Comparison of ENCODE assay signal across 24 cellular contexts in the genomic region with DNA sequence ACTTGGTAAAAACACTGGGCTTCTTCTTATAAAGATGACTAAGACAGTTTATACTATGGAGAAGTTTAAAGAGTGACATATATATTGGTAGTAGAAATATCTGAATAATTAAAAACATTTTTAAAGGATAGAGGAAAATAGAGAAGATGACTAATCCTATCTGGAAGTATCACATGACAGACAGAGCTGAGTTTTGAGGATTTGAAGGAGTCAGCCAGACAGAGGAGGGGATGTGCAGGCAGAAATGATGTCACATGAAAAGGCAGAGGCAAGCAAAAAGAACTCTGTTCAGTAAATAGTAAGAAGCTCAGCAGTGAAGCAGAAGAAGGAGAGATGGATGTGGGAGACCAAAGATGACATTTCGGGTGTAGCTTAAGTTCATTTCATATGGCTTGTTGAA. TPM values are rescaled to one million over a fixed set of nuclear protein-coding genes. Genes with fewer than 3 reads are reported as not detected.
DNase-seq lines count a peak whose midpoint lies in the region; ATAC-seq and TF ChIP-seq lines count a peak whose summit lies in the region.
"Had no signal": no experiment of that assay in that cellular context is flagged by ENCODE, and none has a peak within 500 bp of the region (broad histone marks: within the 10 kb centered on the region; RNA-seq: fewer than 3 reads in every experiment).

No MANE protein-coding gene starts in this region.

- H3K4me1 ChIP-seq in osteoblast (ENCODE audit: insufficient read depth, low read length): no peaks in the 10 kb centered on the region
- H3K4me1 ChIP-seq: HAP-1, tibial artery had no signal

- H3K4me3 ChIP-seq in osteoblast (ENCODE audit: insufficient read depth, low read length): no peak overlapping the region
- H3K4me3 ChIP-seq: HAP-1, tibial artery had no signal

- H2AFZ ChIP-seq in osteoblast (ENCODE audit: low read length): no peak overlapping the region

- no peak overlapping the region for H3K27ac ChIP-seq in osteoblast (ENCODE audit: low read depth, low read length)
- H3K27ac ChIP-seq: epithelial cell of prostate, tibial artery had no signal

- no peaks in the 10 kb centered on the region for H3K36me3 ChIP-seq in osteoblast (ENCODE audit: insufficient read depth, low read length)
- H3K36me3 ChIP-seq: HAP-1, tibial artery had no signal

- no peaks in the 10 kb centered on the region for H4K20me1 ChIP-seq in osteoblast (ENCODE audit: insufficient read depth, low read length)

- ATAC-seq in GM21528 (IDR thresholded peaks at IDR 0.05; ENCODE audit: low FRiP score, unreplicated experiment) (no peak), GM19463 (IDR thresholded peaks at IDR 0.05; ENCODE audit: unreplicated experiment) (no peak), HG03196 (IDR thresholded peaks at IDR 0.05; ENCODE audit: unreplicated experiment) (no peak)
- ATAC-seq: Right ventricle myocardium inferior; sciatic nerve; stimulated activated naive CD8-positive, alpha-beta T cell treated with anti-CD3 and anti-CD28 coated beads, Interleukin-15, Interleukin-2, amounts not matched to agents 100 U/mL and 50 U/mL, for 24 hours had no signal

- DNase-seq in GM03348 (ENCODE audit: low spot score): peak; percentile 13
- peak; percentile 17 for DNase-seq in RPMI7951 (ENCODE audit: low read depth)
- DNase-seq in fibroblast of peridontal ligament (ENCODE audit: extremely low read depth): peak; percentile 47
- DNase-seq in osteoblast (ENCODE audit: insufficient read length, low spot score, missing footprints): peak; percentile 13
- no peak for DNase-seq in activated gamma-delta T cell treated with Interleukin-2 at 50 U/mL for 16 hours
- DNase-seq: activated B cell treated with CpG ODN at 0.5 μM for 24 hours; activated naive CD8-positive, alpha-beta T cell treated with anti-CD3 and anti-CD28 coated beads for 36 hours; GF-D8; MM.1S; NCI-H1436; NCI-H446; NCI-H82; stimulated activated naive CD8-positive, alpha-beta T cell treated with anti-CD3 and anti-CD28 coated beads, Interleukin-15, Interleukin-2, amounts not matched to agents 100 U/mL and 50 U/mL, for 24 hours; T1000; tibial artery had no signal

- H3K79me2 ChIP-seq in osteoblast (ENCODE audit: insufficient read depth, low read length): no peaks in the 10 kb centered on the region

- TF ChIP-seq CTCF in osteoblast (IDR thresholded peaks at IDR 0.05; ENCODE audit: extremely low read depth, low read depth, low read length): no peak

- no peaks in the 10 kb centered on the region for H3K27me3 ChIP-seq in osteoblast (ENCODE audit: insufficient read depth, low read length)
- H3K27me3 ChIP-seq: tibial artery had no signal

- H3K9me3 ChIP-seq in osteoblast (ENCODE audit: low read depth, low read length): no peaks in the 10 kb centered on the region
- H3K9me3 ChIP-seq: HAP-1, tibial artery had no signal

- no peak overlapping the region for H3K4me2 ChIP-seq in osteoblast (ENCODE audit: insufficient read depth, low read length)

RNA-seq across cellular contexts. Expression of a gene that starts 1.6 kb away (rescaled TPM):
- not detected in 2 replicates for total RNA-seq in RPMI7951 (2014; rRNA removed; shearing (Covaris generic))
- total RNA-seq in osteoblast: not detected in 2 replicates
- total RNA-seq: activated B cell treated with CpG ODN at 0.5 μM for 24 hours; activated naive CD8-positive, alpha-beta T cell treated with anti-CD3 and anti-CD28 coated beads for 36 hours; cerebellum; lower leg skin; Right ventricle myocardium inferior; sciatic nerve had no signal

RNA-seq across cellular contexts. Expression of a gene that starts 12.0 kb away (rescaled TPM):
- total RNA-seq in RPMI7951 (2014; rRNA removed; shearing (Covaris generic)): not detected in 2 replicates
- not detected in 2 replicates for total RNA-seq in osteoblast
- total RNA-seq: activated B cell treated with CpG ODN at 0.5 μM for 24 hours; activated naive CD8-positive, alpha-beta T cell treated with anti-CD3 and anti-CD28 coated beads for 36 hours; cerebellum; lower leg skin; Right ventricle myocardium inferior; sciatic nerve had no signal

RNA-seq across cellular contexts. Expression of a gene that starts 19.0 kb away (rescaled TPM):
- not detected in 2 replicates for total RNA-seq in RPMI7951 (2014; rRNA removed; shearing (Covaris generic))
- total RNA-seq in osteoblast: not detected in 2 replicates
- total RNA-seq: activated B cell treated with CpG ODN at 0.5 μM for 24 hours; activated naive CD8-positive, alpha-beta T cell treated with anti-CD3 and anti-CD28 coated beads for 36 hours; cerebellum; lower leg skin; Right ventricle myocardium inferior; sciatic nerve had no signal

RNA-seq across cellular contexts. Expression of a gene that starts 27.9 kb away (rescaled TPM):
- total RNA-seq in RPMI7951 (2014; rRNA removed; shearing (Covaris generic)): 0.36 TPM in 1 of 2 replicates, not detected in the other
- 0.36 and 0.88 TPM in 2 replicates for total RNA-seq in osteoblast
- total RNA-seq: activated B cell treated with CpG ODN at 0.5 μM for 24 hours; activated naive CD8-positive, alpha-beta T cell treated with anti-CD3 and anti-CD28 coated beads for 36 hours; lower leg skin; Right ventricle myocardium inferior; sciatic nerve had no signal

RNA-seq across cellular contexts. Expression of a gene that starts 56.4 kb away (rescaled TPM):
- not detected in 2 replicates for total RNA-seq in RPMI7951 (2014; rRNA removed; shearing (Covaris generic))
- total RNA-seq in osteoblast: not detected in 2 replicates
- total RNA-seq: activated B cell treated with CpG ODN at 0.5 μM for 24 hours; activated naive CD8-positive, alpha-beta T cell treated with anti-CD3 and anti-CD28 coated beads for 36 hours; cerebellum; lower leg skin; Right ventricle myocardium inferior; sciatic nerve had no signal
